Comparison of ENCODE assay signal across 8 cellular contexts in genomic region chr3:160921020-160921635, GRCh38.
DNase-seq lines count a peak whose midpoint lies in the region; ATAC-seq, FAIRE-seq and TF ChIP-seq lines count a peak whose summit lies in the region.

No MANE protein-coding gene starts in this region.

- CTCF ChIA-PET in Calu3 (lab: Charles Lee), result no interaction called here

- no peak for ATAC-seq in GM21528 (IDR thresholded peaks at IDR 0.05; ENCODE audit: low FRiP score, unreplicated experiment)

- H3K4me1 ChIP-seq in prostate gland (replicated peaks), result no peaks in the 10 kb centered on the region

- no peak for FAIRE-seq in GM19239 (lab: Jason Lieb, UNC)

- H3K9me3 Mint-ChIP-seq in Calu3 (ENCODE audit: low read depth, unreplicated experiment), result no peaks in the 10 kb centered on the region

- H3K27ac ChIP-seq in prostate gland, result no peak overlapping the region

- H3K27me3 Mint-ChIP-seq in Calu3 (ENCODE audit: unreplicated experiment), result no peaks in the 10 kb centered on the region

- no peaks in the 10 kb centered on the region for H3K36me3 ChIP-seq in prostate gland

- no peaks in the 10 kb centered on the region for H3K4me1 Mint-ChIP-seq in Calu3 (ENCODE audit: low read depth, unreplicated experiment)

- no peaks in the 10 kb centered on the region for H3K9me3 ChIP-seq in prostate gland

- no peak overlapping the region for H3K27ac Mint-ChIP-seq in Calu3 (ENCODE audit: unreplicated experiment)

- intact Hi-C loops in Calu3 (cut with micrococcal nuclease; ENCODE audit: unreplicated experiment), result loop anchor here (1.0 to 2.0 kb wide), 3 partner anchors 21 to 504 kb away; no protein-coding TSS in a partner anchor
- intact Hi-C loops in prostate gland (cut with DNase I), result no loop called here

- WGBS in prostate gland, result 44% methylated on average over 4 of the region's 4 CpGs

- no peaks in the 10 kb centered on the region for H3K36me3 Mint-ChIP-seq in Calu3 (ENCODE audit: insufficient read depth, unreplicated experiment)

- no peak overlapping the region for H3K4me3 ChIP-seq in fibroblast of the aortic adventitia (ENCODE audit: low read depth, low read length)
- no peak overlapping the region for H3K4me3 ChIP-seq in prostate gland

- no peak overlapping the region for H3K4me3 Mint-ChIP-seq in Calu3 (ENCODE audit: low read depth, unreplicated experiment)

- TF ChIP-seq POLR2A in prostate gland (IDR thresholded peaks at IDR 0.05), result no peak

- no TSS peak for BruUV-seq in Calu3 (replicated peaks; lab: Mats Ljungman, UMichigan)

- H3K27me3 ChIP-seq in prostate gland (replicated peaks; ENCODE audit: insufficient read depth), result no peaks in the 10 kb centered on the region

- peak; percentile 52 for DNase-seq in Calu3
- DNase-seq in GM19239 (ENCODE audit: insufficient read length, low spot score), result peak; percentile 36
- peak; percentile 50 for DNase-seq in HT1080 (ENCODE audit: low read depth)
- peak; percentile 43 for DNase-seq in SK-N-DZ (ENCODE audit: low spot score)
- DNase-seq in fibroblast of the aortic adventitia (ENCODE audit: low read depth), result peak; percentile 60
- DNase-seq in prostate gland (ENCODE audit: low spot score), result no peak
- DNase-seq in mesenteric fat pad (ENCODE audit: low spot score), result no peak

- peak; percentile 94 for TF ChIP-seq CTCF in Calu3 (IDR thresholded peaks at IDR 0.05; ENCODE audit: unreplicated experiment)
- peak; percentile 97 for TF ChIP-seq CTCF in fibroblast of the aortic adventitia (IDR thresholded peaks at IDR 0.05; ENCODE audit: insufficient read depth, low read length)
- peak in 3 of 4 experiments; percentile 38 to 57 (median 52) for TF ChIP-seq CTCF in prostate gland (IDR thresholded peaks at IDR 0.05)

Comparison
In these comparisons a context has a peak if more than half of its experiments do, and no peak if none do; other contexts are left out.
1. DNase-seq: peak in Calu3 (single experiment), GM19239 (single experiment), HT1080 (single experiment), SK-N-DZ (single experiment) and fibroblast of the aortic adventitia (single experiment); none in prostate gland (single experiment) and mesenteric fat pad (single experiment).
2. Peak in every context shown above with its lines, with median percentiles within 50 percentile points of each other: CTCF ChIP-seq.